ENCODE assay signal across 1 cellular context in the genomic region with DNA sequence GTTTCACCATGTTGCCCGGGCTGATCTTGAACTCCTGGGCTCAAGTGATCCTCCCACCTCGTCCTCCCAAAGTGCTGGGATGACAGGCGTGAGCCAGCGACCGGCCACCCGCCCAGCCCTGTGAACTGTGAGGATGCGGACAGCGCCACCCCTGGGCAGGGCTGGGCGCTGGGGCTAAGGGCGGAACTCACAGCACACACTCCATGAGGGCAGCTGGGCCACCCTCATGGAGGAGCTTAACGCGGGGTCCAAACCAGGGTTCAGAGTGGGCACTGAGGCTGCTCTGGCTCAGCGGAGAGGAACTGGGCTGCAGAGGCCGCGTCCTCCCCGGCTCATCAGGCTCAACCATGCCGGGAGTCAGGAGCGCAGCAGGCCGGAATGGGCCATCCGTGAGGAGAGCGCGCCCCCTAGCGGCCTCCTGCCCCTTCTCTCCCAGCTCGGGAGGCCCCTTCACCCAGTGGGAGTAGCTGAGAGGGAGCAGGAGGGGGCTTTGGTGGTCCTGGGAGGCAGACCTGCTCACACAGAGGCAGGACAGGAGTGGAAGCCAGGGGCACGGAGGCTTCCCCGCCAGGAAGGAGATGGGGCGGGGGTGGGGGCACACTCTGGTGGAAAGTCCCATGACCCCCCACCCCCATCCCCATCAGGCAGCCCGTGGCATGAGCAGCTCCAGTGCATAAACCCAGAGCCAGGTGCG.
TF ChIP-seq lines count a peak whose summit lies in the region.

No MANE protein-coding gene starts in this region.

TF ChIP-seq in SK-N-SH, 30 proteins besides CTCF, POLR2A, EP300 and RAD21 (continued from another document):
- peak; percentile 93 for TF ChIP-seq SMC3 (IDR thresholded peaks at IDR 0.05; ENCODE audit: low read depth, low read length)
